8 cellular contexts compared by ENCODE assay signal in genomic region chr7:133854739-133855138, GRCh38.
A peak's percentile ranks its signal among the peaks of the same experiment; 100 is the strongest.
DNase-seq lines count a peak whose midpoint lies in the region; ATAC-seq lines count a peak whose summit lies in the region.

No MANE protein-coding gene starts in this region.

- in situ Hi-C loops in KBM-7 (cut with MboI; ENCODE audit: low pct_unique_long_range_greater_than_20kb, low sequenced_read_pairs), result no loop called here

- ATAC-seq in GM21515 (IDR thresholded peaks at IDR 0.05; ENCODE audit: unreplicated experiment) (no peak), HG03457 (IDR thresholded peaks at IDR 0.05; ENCODE audit: unreplicated experiment) (no peak)

- DNase-seq in DMS114 treated with DMSO at 0.1 percent for 48 hours (lab: John Stamatoyannopoulos, UW; ENCODE audit: unreplicated experiment) (peak; percentile 20), KBM-7 (peak; percentile 21), RPMI7951 (ENCODE audit: low read depth) (peak; percentile 39), fibroblast of the conjunctiva (ENCODE audit: low read depth) (peak; percentile 60), activated gamma-delta T cell (lab: John Stamatoyannopoulos, UW) (no peak)
- DNase-seq in activated CD4-positive, alpha-beta T cell treated with anti-CD3 and anti-CD28 coated beads, Interleukin-2, amount 50 U/mL, for 48 hours, result no peak

Comparison
In these comparisons a context has a peak if more than half of its experiments do, and no peak if none do; other contexts are left out.
1. DNase-seq: peak in DMS114 treated with DMSO at 0.1 percent for 48 hours (single experiment), KBM-7 (single experiment), RPMI7951 (single experiment) and fibroblast of the conjunctiva (single experiment); none in activated gamma-delta T cell (single experiment) and activated CD4-positive, alpha-beta T cell treated with anti-CD3 and anti-CD28 coated beads, Interleukin-2, amount 50 U/mL, for 48 hours (0 of 2).